In the genomic region with DNA sequence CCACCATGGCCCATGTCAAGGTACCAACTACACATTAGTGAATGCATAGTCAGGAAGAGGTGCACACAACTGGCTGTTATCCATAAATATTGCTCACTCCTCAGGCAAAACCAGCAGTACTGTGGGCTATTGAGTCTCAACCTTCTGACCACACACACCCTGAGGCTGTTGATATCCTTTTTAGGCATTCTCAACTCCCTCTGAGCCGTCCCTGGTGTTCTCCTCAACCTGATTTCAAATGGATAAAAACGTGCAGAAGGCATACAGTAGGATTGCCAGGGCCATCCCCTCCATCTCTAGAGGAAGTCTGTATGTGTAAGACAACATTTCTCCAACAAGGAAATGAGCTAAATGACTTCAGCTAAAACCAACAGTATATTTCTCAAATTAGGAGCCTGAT, we compare ENCODE assay signal across 17 cellular contexts.
DNase-seq lines count a peak whose midpoint lies in the region; ATAC-seq and TF ChIP-seq lines count a peak whose summit lies in the region.
"Had no signal": no experiment of that assay in that cellular context is flagged by ENCODE, and none has a peak within 500 bp of the region (broad histone marks: within the 10 kb centered on the region; RNA-seq: fewer than 3 reads in every experiment).

No MANE protein-coding gene starts in this region.

- no peak overlapping the region for H3K27ac ChIP-seq in Karpas-422 (ENCODE audit: low read length)
- peak overlapping the region; percentile 92 for H3K27ac ChIP-seq in SJCRH30
- H3K27ac ChIP-seq in foreskin keratinocyte, result no peak overlapping the region
- H3K27ac ChIP-seq: C4-2B had no signal

- DNase-seq in Karpas-422, result no peak
- peak in 1 of 2 experiments; percentile 31 for DNase-seq in SJCRH30
- DNase-seq in foreskin keratinocyte, result no peak
- peak; percentile 54 for DNase-seq in renal cortical epithelial cell (ENCODE audit: low read depth)
- no peak for DNase-seq in SIG-M5 (lab: John Stamatoyannopoulos, UW)
- no peak for DNase-seq in middle frontal gyrus (ENCODE audit: extremely low spot score, low spot score)
- DNase-seq in SW 1271 (lab: John Stamatoyannopoulos, UW), result no peak
- DNase-seq: AML-193, GDM1, IMR-90, NCI-H146, NCI-H2171 treated with DMSO at 0.1 percent for 48 hours, NCI-H446 treated with DMSO at 0.1 percent for 48 hours had no signal

- no peak for TF ChIP-seq CTCF in foreskin keratinocyte (conservative IDR thresholded peaks at IDR 0.05)

- H3K79me2 ChIP-seq in Karpas-422 (ENCODE audit: low read length), result no peaks in the 10 kb centered on the region

- H3K4me2 ChIP-seq in Karpas-422 (ENCODE audit: low read depth, low read length, poor library complexity, severe bottlenecking), result no peak overlapping the region
- H3K4me2 ChIP-seq: GM23338 had no signal

- H3K9me2 ChIP-seq in Karpas-422 (replicated peaks; ENCODE audit: insufficient read depth, low read length), result no peaks in the 10 kb centered on the region

- no peak overlapping the region for H3K9ac ChIP-seq in Karpas-422 (ENCODE audit: low read length)

- H3K27me3 ChIP-seq in Karpas-422 (ENCODE audit: low read length) (no peaks in the 10 kb centered on the region), SJCRH30 (no peaks in the 10 kb centered on the region), foreskin keratinocyte (no peaks in the 10 kb centered on the region)

- H3K9me3 ChIP-seq in Karpas-422 (ENCODE audit: low read length) (no peaks in the 10 kb centered on the region), SJCRH30 (replicated peaks) (no peaks in the 10 kb centered on the region)

- peak overlapping the region; percentile 32; the same call in 1 of the 2 replicates for H2AFZ ChIP-seq in Karpas-422 (ENCODE audit: low read length)
- H2AFZ ChIP-seq: GM23338 had no signal

- H3K4me1 ChIP-seq in Karpas-422 (ENCODE audit: low read length) (peaks cover 56% of the 10 kb centered on the region), SJCRH30 (peaks cover 30% of the 10 kb centered on the region), foreskin keratinocyte (no peaks in the 10 kb centered on the region)

- H3K36me3 ChIP-seq in Karpas-422 (ENCODE audit: insufficient read depth, low read length) (no peaks in the 10 kb centered on the region), SJCRH30 (no peaks in the 10 kb centered on the region)

- ATAC-seq in foreskin keratinocyte, result peak; percentile 35
- ATAC-seq: GM23338, HCT116, Right ventricle myocardium inferior had no signal

- H3K4me3 ChIP-seq in Karpas-422 (ENCODE audit: low read length) (no peak overlapping the region), SJCRH30 (peak overlapping the region; percentile 41; the same call in 1 of the 2 replicates)
- H3K4me3 ChIP-seq: GM23338 had no signal

- no peaks in the 10 kb centered on the region for H4K20me1 ChIP-seq in Karpas-422 (ENCODE audit: insufficient read depth, low read depth, low read length)
